In genomic region chr4:53461244-53461643, GRCh38 we compare ENCODE assay signal across 21 cellular contexts.
DNase-seq lines count a peak whose midpoint lies in the region; ATAC-seq and TF ChIP-seq lines count a peak whose summit lies in the region.
"Had no signal": no experiment of that assay in that cellular context is flagged by ENCODE, and none has a peak within 500 bp of the region (broad histone marks: within the 10 kb centered on the region; RNA-seq: fewer than 3 reads in every experiment).

No MANE protein-coding gene starts in this region.

- H3K4me1 ChIP-seq in adipocyte (ENCODE audit: control insufficient read depth, insufficient read depth, low read length) (peaks cover 15% of the 10 kb centered on the region), mucosa of descending colon (ENCODE audit: low read depth) (no peaks in the 10 kb centered on the region)
- H3K4me1 ChIP-seq: BLaER1 treated with 17β-estradiol and CSF1 and Interleukin-3, amounts not matched to agents 10 nM and 100 nM had no signal

- DNase-seq in DMS53 (lab: John Stamatoyannopoulos, UW) (peak; percentile 6), DMS53 treated with DMSO at 0.1 percent for 48 hours (lab: John Stamatoyannopoulos, UW; ENCODE audit: unreplicated experiment) (no peak), adipocyte (ENCODE audit: low read depth) (no peak), fibroblast of pulmonary artery (ENCODE audit: low read depth) (peak; percentile 75), NCI-H226 (no peak), mucosa of descending colon (no peak)
- no peak for DNase-seq in stimulated activated CD4-positive, alpha-beta T cell treated with anti-CD3 and anti-CD28 coated beads, Interleukin-4, amount 100 ng/mL, for 24 hours
- DNase-seq in stimulated activated CD4-positive, alpha-beta T cell treated with anti-CD3 and anti-CD28 coated beads, Interleukin-1b, Interleukin-23, amount 100 ng/mL, for 48 hours: no peak
- DNase-seq: ACHN; Caco-2; CD4-positive, alpha-beta memory T cell; DMS 273 treated with DMSO at 0.1 percent for 48 hours; Karpas-422; MV-4-11; NCI-H1105 treated with DMSO at 0.1 percent for 48 hours; NCI-H1694 treated with DMSO at 0.1 percent for 48 hours; NCI-H2227 treated with DMSO at 0.1 percent for 48 hours; NCI-H510A treated with DMSO at 0.1 percent for 48 hours; NCI-H82; SJCRH30 had no signal

- H3K4me3 ChIP-seq in adipocyte (ENCODE audit: low read length): peak overlapping the region; percentile 9
- H3K4me3 ChIP-seq in fibroblast of pulmonary artery (replicated peaks; ENCODE audit: low read depth, low read length): no peak overlapping the region
- H3K4me3 ChIP-seq in mucosa of descending colon: no peak overlapping the region
- H3K4me3 ChIP-seq: BLaER1 treated with 17β-estradiol and CSF1 and Interleukin-3, amounts not matched to agents 10 nM and 100 nM; SJCRH30 had no signal

- H3K9me3 ChIP-seq in adipocyte (ENCODE audit: control insufficient read depth, low read length): peaks cover 3% of the 10 kb centered on the region
- H3K9me3 ChIP-seq in mucosa of descending colon: peaks cover 2% of the 10 kb centered on the region
- H3K9me3 ChIP-seq: Caco-2 had no signal

- ATAC-seq in mucosa of descending colon: no peak

- TF ChIP-seq CTCF in fibroblast of pulmonary artery (IDR thresholded peaks at IDR 0.05; ENCODE audit: low read length, missing control alignments): no peak
- TF ChIP-seq CTCF in mucosa of descending colon (IDR thresholded peaks at IDR 0.05): no peak

- peaks cover 65% of the 10 kb centered on the region for H3K36me3 ChIP-seq in adipocyte (ENCODE audit: control insufficient read depth, insufficient read depth, low read length, severe bottlenecking)
- no peaks in the 10 kb centered on the region for H3K36me3 ChIP-seq in mucosa of descending colon (ENCODE audit: low read depth)

- no peaks in the 10 kb centered on the region for H3K27me3 ChIP-seq in adipocyte (replicated peaks; ENCODE audit: control insufficient read depth, insufficient read depth, low read length)
- H3K27me3 ChIP-seq: BLaER1 treated with 17β-estradiol and CSF1 and Interleukin-3, amounts not matched to agents 10 nM and 100 nM; SJCRH30 had no signal

- H3K9ac ChIP-seq in adipocyte (ENCODE audit: low read length): no peak overlapping the region
- H3K9ac ChIP-seq: BLaER1 treated with 17β-estradiol and CSF1 and Interleukin-3, amounts not matched to agents 10 nM and 100 nM had no signal

- intact Hi-C loops in mucosa of descending colon (cut with DNase I, micrococcal nuclease): no loop called here

Comparison
In these comparisons a context has a peak if more than half of its experiments do, and no peak if none do; other contexts are left out.
1. DNase-seq: peak in DMS53 (single experiment) and fibroblast of pulmonary artery (single experiment); none in DMS53 treated with DMSO at 0.1 percent for 48 hours (single experiment), adipocyte (single experiment), stimulated activated CD4-positive, alpha-beta T cell treated with anti-CD3 and anti-CD28 coated beads, Interleukin-4, amount 100 ng/mL, for 24 hours (single experiment), NCI-H226 (single experiment), mucosa of descending colon (0 of 3) and stimulated activated CD4-positive, alpha-beta T cell treated with anti-CD3 and anti-CD28 coated beads, Interleukin-1b, Interleukin-23, amount 100 ng/mL, for 48 hours (single experiment).